ENCODE assay signal across 1 cellular context in the genomic region with DNA sequence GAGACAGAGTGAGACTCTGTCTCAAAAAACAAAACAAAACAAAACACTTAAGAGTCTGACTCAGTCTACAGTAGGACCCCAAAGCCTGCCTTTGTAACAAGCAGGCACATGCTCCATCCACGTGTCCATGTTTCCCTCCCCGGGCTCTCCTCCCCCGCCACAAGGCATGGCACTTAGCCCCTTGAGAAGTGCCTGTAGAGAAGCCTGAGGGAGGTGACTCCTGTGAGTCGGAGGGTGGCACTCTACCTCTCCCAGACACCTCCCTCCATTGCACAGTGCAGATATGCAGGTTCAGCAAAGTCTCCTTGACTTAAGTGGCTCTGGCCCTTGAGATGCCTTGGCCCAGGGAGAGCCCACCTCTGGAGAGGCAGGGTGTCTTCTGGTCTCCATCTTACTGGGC.
A peak's percentile ranks its signal among the peaks of the same experiment; 100 is the strongest.
TF ChIP-seq lines count a peak whose summit lies in the region.

No MANE protein-coding gene starts in this region.

TF ChIP-seq in HepG2, 621 proteins besides CTCF, POLR2A, EP300 and RAD21:
- TF ChIP-seq IRF2 (CRISPR knock-in tag; IDR thresholded peaks at IDR 0.05) (no peak), GFI1 (CRISPR knock-in tag; IDR thresholded peaks at IDR 0.05; ENCODE audit: borderline replicate concordance) (no peak), ZNF446 (CRISPR knock-in tag; IDR thresholded peaks at IDR 0.05) (peak; percentile 48; the same call in 1 of the 2 replicates)
- TF ChIP-seq, protein P1, sequence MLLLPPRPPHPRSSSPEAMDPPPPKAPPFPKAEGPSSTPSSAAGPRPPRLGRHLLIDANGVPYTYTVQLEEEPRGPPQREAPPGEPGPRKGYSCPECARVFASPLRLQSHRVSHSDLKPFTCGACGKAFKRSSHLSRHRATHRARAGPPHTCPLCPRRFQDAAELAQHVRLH (CRISPR knock-in tag; IDR thresholded peaks at IDR 0.05; ENCODE audit: borderline replicate concordance, low read depth): no peak
- TF ChIP-seq, protein P2, sequence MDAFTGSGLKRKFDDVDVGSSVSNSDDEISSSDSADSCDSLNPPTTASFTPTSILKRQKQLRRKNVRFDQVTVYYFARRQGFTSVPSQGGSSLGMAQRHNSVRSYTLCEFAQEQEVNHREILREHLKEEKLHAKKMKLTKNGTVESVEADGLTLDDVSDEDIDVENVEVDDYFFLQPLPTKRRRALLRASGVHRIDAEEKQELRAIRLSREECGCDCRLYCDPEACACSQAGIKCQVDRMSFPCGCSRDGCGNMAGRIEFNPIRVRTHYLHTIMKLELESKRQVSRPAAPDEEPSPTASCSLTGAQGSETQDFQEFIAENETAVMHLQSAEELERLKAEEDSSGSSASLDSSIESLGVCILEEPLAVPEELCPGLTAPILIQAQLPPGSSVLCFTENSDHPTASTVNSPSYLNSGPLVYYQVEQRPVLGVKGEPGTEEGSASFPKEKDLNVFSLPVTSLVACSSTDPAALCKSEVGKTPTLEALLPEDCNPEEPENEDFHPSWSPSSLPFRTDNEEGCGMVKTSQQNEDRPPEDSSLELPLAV (CRISPR knock-in tag; conservative IDR thresholded peaks at IDR 0.05; ENCODE audit: low read depth): no peak
